In genomic region chr17:29929544-29930398, GRCh38 we compare ENCODE assay signal across 8 cellular contexts. TPM values are rescaled to one million over a fixed set of nuclear protein-coding genes. Genes with fewer than 3 reads are reported as not detected.
DNase-seq lines count a peak whose midpoint lies in the region; ATAC-seq, FAIRE-seq and TF ChIP-seq lines count a peak whose summit lies in the region.

A gene with protein sequence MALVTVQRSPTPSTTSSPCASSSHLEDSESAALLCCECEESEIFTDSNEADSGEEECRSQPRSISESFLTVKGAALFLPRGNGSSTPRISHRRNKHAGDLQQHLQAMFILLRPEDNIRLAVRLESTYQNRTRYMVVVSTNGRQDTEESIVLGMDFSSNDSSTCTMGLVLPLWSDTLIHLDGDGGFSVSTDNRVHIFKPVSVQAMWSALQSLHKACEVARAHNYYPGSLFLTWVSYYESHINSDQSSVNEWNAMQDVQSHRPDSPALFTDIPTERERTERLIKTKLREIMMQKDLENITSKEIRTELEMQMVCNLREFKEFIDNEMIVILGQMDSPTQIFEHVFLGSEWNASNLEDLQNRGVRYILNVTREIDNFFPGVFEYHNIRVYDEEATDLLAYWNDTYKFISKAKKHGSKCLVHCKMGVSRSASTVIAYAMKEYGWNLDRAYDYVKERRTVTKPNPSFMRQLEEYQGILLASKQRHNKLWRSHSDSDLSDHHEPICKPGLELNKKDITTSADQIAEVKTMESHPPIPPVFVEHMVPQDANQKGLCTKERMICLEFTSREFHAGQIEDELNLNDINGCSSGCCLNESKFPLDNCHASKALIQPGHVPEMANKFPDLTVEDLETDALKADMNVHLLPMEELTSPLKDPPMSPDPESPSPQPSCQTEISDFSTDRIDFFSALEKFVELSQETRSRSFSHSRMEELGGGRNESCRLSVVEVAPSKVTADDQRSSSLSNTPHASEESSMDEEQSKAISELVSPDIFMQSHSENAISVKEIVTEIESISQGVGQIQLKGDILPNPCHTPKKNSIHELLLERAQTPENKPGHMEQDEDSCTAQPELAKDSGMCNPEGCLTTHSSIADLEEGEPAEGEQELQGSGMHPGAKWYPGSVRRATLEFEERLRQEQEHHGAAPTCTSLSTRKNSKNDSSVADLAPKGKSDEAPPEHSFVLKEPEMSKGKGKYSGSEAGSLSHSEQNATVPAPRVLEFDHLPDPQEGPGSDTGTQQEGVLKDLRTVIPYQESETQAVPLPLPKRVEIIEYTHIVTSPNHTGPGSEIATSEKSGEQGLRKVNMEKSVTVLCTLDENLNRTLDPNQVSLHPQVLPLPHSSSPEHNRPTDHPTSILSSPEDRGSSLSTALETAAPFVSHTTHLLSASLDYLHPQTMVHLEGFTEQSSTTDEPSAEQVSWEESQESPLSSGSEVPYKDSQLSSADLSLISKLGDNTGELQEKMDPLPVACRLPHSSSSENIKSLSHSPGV (N-terminal part only) (minus strand): TSS chr17:29930228. CDS start chr17:29930000, 228 bp downstream.

- H3K4me2 ChIP-seq in IMR-90 (ENCODE audit: low read depth, low read length) (peak within 1 kb of the TSS; percentile 97), OCI-LY1 (ENCODE audit: low read length) (peak within 1 kb of the TSS; percentile 82), endothelial cell of umbilical vein (ENCODE audit: insufficient read depth, low read length) (peak within 1 kb of the TSS; percentile 94)

- H2AK9ac ChIP-seq in IMR-90 (replicated peaks; ENCODE audit: low read depth, low read length, poor library complexity), result peak within 1 kb of the TSS; percentile 97

- TF ChIP-seq POLR2A in IMR-90 (IDR thresholded peaks at IDR 0.05; ENCODE audit: low read depth, low read length) (no peak), endothelial cell of umbilical vein (IDR thresholded peaks at IDR 0.05; ENCODE audit: low read depth, low read length) (peak; percentile 70)

- H3K27ac ChIP-seq in IMR-90 (ENCODE audit: insufficient read depth, low read length), result peak within 1 kb of the TSS; percentile 79
- H3K27ac ChIP-seq in OCI-LY1 (ENCODE audit: low read depth, low read length, poor library complexity, severe bottlenecking), result peak within 1 kb of the TSS; percentile 93
- H3K27ac ChIP-seq in endothelial cell of umbilical vein (ENCODE audit: insufficient read depth, low read depth, low read length), result peak within 1 kb of the TSS; percentile 68

- TF ChIP-seq CTCF in IMR-90 (conservative IDR thresholded peaks at IDR 0.05; ENCODE audit: low read depth, low read length) (no peak), OCI-LY1 (IDR thresholded peaks at IDR 0.05; ENCODE audit: low read length) (no peak), endothelial cell of umbilical vein (IDR thresholded peaks at IDR 0.05; ENCODE audit: extremely low read depth in 1 of 2, insufficient read depth in 1 of 2, low read depth in 1 of 2, low read length in 2 of 2) (no peak)

- H4K5ac ChIP-seq in IMR-90 (ENCODE audit: low read depth, low read length), result peak within 1 kb of the TSS; percentile 32; the same call in 1 of the 2 replicates

- H3K9me3 ChIP-seq in IMR-90 (ENCODE audit: control insufficient read depth, insufficient read depth, low read length) (no peaks in the 10 kb centered on the region), OCI-LY1 (ENCODE audit: low read length) (no peaks in the 10 kb centered on the region), endothelial cell of umbilical vein (replicated peaks; ENCODE audit: control insufficient read depth, insufficient read depth, low read length) (no peaks in the 10 kb centered on the region)

- intact Hi-C loops in IMR-90 (cut with micrococcal nuclease), result no loop called here
- intact Hi-C loops in endothelial cell of umbilical vein (cut with micrococcal nuclease), result loop anchor here (10.0 kb wide), 1 partner anchor 165 kb away; no protein-coding TSS in a partner anchor

- TF ChIP-seq RAD21 in IMR-90 (IDR thresholded peaks at IDR 0.05; ENCODE audit: low read length), result no peak; the same call in 1 of the 2 replicates

- peak within 1 kb of the TSS; percentile 97 for H3K14ac ChIP-seq in IMR-90 (replicated peaks; ENCODE audit: low read depth, low read length)

- in situ Hi-C loops in IMR-90 (cut with MboI; ENCODE audit: low sequenced_read_pairs), result loop anchor here (5.0 to 10.0 kb wide), 3 partner anchors 77 to 285 kb away; no protein-coding TSS in a partner anchor

- peak within 1 kb of the TSS; percentile 80 for H3K18ac ChIP-seq in IMR-90 (ENCODE audit: low read depth, low read length)

- H4K91ac ChIP-seq in IMR-90 (ENCODE audit: insufficient read depth, low read depth, low read length), result peak within 1 kb of the TSS; percentile 78

- POLR2A ChIA-PET in IMR-90 (lab: Charles Lee; ENCODE audit: unreplicated experiment) (interaction anchor here (0.6 kb wide), 1 partner anchor 145 kb away, joined by 6 read pairs; no protein-coding TSS in a partner anchor), endothelial cell of umbilical vein (lab: Charles Lee) (interaction anchor here (0.6 to 1.3 kb wide), 3 partner anchors 39 to 290 kb away, joined by 3 to 11 read pairs (median 4); no protein-coding TSS in a partner anchor)

- BruUV-seq in IMR-90 (replicated peaks; lab: Mats Ljungman, UMichigan), result no TSS peak
- no TSS peak for BruUV-seq in endothelial cell of umbilical vein (replicated peaks; lab: Mats Ljungman, UMichigan)

- peak; percentile 58 for ATAC-seq in GM21381 (IDR thresholded peaks at IDR 0.05; ENCODE audit: unreplicated experiment)
- ATAC-seq in IMR-90 (ENCODE audit: low read depth), result peak; percentile 87

- peaks cover 6% of the 10 kb centered on the region; the same call in 1 of the 2 replicates for H4K20me1 ChIP-seq in IMR-90 (ENCODE audit: insufficient read depth, low read length)
- H4K20me1 ChIP-seq in OCI-LY1 (ENCODE audit: insufficient read depth, low read length), result no peaks in the 10 kb centered on the region
- no peaks in the 10 kb centered on the region for H4K20me1 ChIP-seq in endothelial cell of umbilical vein (replicated peaks; ENCODE audit: control insufficient read depth, extremely low read depth, insufficient read depth, low read length)

- CTCF ChIA-PET in IMR-90 (lab: Yijun Ruan, JAX), result interaction anchor here (1.7 to 2.7 kb wide), 5 partner anchors 12 to 267 kb away, joined by 5 to 52 read pairs (median 8); partner anchors contain the start of gene EFCAB5
- CTCF ChIA-PET in endothelial cell of umbilical vein (lab: Charles Lee), result interaction anchor here (1.0 to 9.9 kb wide), 20 partner anchors 10 to 338 kb away, joined by 3 to 428 read pairs (median 12); partner anchors contain the start of gene EFCAB5

- peak within 1 kb of the TSS; percentile 69 for H2AK5ac ChIP-seq in IMR-90 (ENCODE audit: low read depth, low read length)

- H3K79me2 ChIP-seq in OCI-LY1 (ENCODE audit: insufficient read depth, low read length), result peaks cover 47% of the 10 kb centered on the region
- H3K79me2 ChIP-seq in endothelial cell of umbilical vein (ENCODE audit: control insufficient read depth, insufficient read depth, low read length), result peaks cover 41% of the 10 kb centered on the region

- H4K8ac ChIP-seq in IMR-90 (ENCODE audit: low read depth in 2 of 2, low read length in 2 of 2), result peak within 1 kb of the TSS; percentile 45 to 94

- DNase-seq in COLO668 (lab: John Stamatoyannopoulos, UW; ENCODE audit: unreplicated experiment), result peak; percentile 95
- DNase-seq in IMR-90, result peak; percentile 73
- DNase-seq in activated CD8-positive, alpha-beta memory T cell treated with anti-CD3 and anti-CD28 coated beads, Interleukin-2, amount 50 U/mL, for 4 hours, result peak; percentile 86
- peak; percentile 83 for DNase-seq in endothelial cell of umbilical vein (ENCODE audit: low read depth, low spot score)
- DNase-seq in middle frontal gyrus (ENCODE audit: extremely low spot score, low spot score), result peak; percentile 88
- peak; percentile 82 to 89 for DNase-seq in stimulated activated CD8-positive, alpha-beta memory T cell treated with anti-CD3 and anti-CD28 coated beads, Interleukin-2, amount 100 ng/mL, for 48 hours (ENCODE audit: low read depth in 2 of 2)

- H3K4ac ChIP-seq in IMR-90 (ENCODE audit: low read depth, low read length), result peak within 1 kb of the TSS; percentile 97

- no peaks in the 10 kb centered on the region for H3F3A ChIP-seq in OCI-LY1 (ENCODE audit: insufficient read depth, low read length)

- H3K9ac ChIP-seq in IMR-90 (ENCODE audit: low read depth, low read length), result peak within 1 kb of the TSS; percentile 79
- H3K9ac ChIP-seq in OCI-LY1 (ENCODE audit: low read length), result peak within 1 kb of the TSS; percentile 95
- peak within 1 kb of the TSS; percentile 82 for H3K9ac ChIP-seq in endothelial cell of umbilical vein (replicated peaks; ENCODE audit: extremely low read depth, insufficient read depth, low read length)

- H3K27me3 ChIP-seq in IMR-90 (ENCODE audit: control insufficient read depth, insufficient read depth, low read length), result no peaks in the 10 kb centered on the region
- no peaks in the 10 kb centered on the region for H3K27me3 ChIP-seq in OCI-LY1 (ENCODE audit: insufficient read depth, low read length)
- H3K27me3 ChIP-seq in endothelial cell of umbilical vein (ENCODE audit: control insufficient read depth in 2 of 2, insufficient read depth in 2 of 2, low read length in 2 of 2), result no peaks in the 10 kb centered on the region

- no peaks in the 10 kb centered on the region for H3K9me2 ChIP-seq in OCI-LY1 (ENCODE audit: low read depth, low read length)

- peak; percentile 83 for FAIRE-seq in endothelial cell of umbilical vein (lab: Jason Lieb, UNC)

- dilution Hi-C loops in IMR-90 (cut with HindIII; ENCODE audit: low sequenced_read_pairs, unreplicated experiment) (no loop called here), endothelial cell of umbilical vein (cut with MboI; ENCODE audit: extremely low pct_ligation_motif_present, low sequenced_read_pairs) (no loop called here)

- H3K36me3 ChIP-seq in IMR-90 (ENCODE audit: control insufficient read depth, insufficient read depth, low read length), result no peaks in the 10 kb centered on the region
- H3K36me3 ChIP-seq in OCI-LY1 (ENCODE audit: insufficient read depth, low read length), result peaks cover 11% of the 10 kb centered on the region; the same call in 1 of the 2 replicates
- peaks cover under 1 to 2% of the 10 kb centered on the region in 2 experiments for H3K36me3 ChIP-seq in endothelial cell of umbilical vein (ENCODE audit: control insufficient read depth in 2 of 2, extremely low read depth in 1 of 2, insufficient read depth in 2 of 2, low read length in 2 of 2)

- peak within 1 kb of the TSS; percentile 30 for H2BK20ac ChIP-seq in IMR-90 (ENCODE audit: low read depth, low read length)

- peaks cover 4 to 41% of the 10 kb centered on the region in 2 experiments; a peak in 3 of 4 replicates for H3K79me1 ChIP-seq in IMR-90 (ENCODE audit: low read depth in 1 of 2, low read length in 2 of 2)

- H3K4me1 ChIP-seq in IMR-90 (ENCODE audit: control insufficient read depth, insufficient read depth, low read length) (peaks cover 2% of the 10 kb centered on the region), OCI-LY1 (ENCODE audit: insufficient read depth, low read length, severe bottlenecking) (peaks cover 51% of the 10 kb centered on the region), endothelial cell of umbilical vein (ENCODE audit: control insufficient read depth, extremely low read depth, insufficient read depth, low read length) (peaks cover 34% of the 10 kb centered on the region)

- peak within 1 kb of the TSS; percentile 92 for H2AFZ ChIP-seq in IMR-90 (replicated peaks; ENCODE audit: low read length, poor library complexity)
- no peak within 1 kb of the TSS for H2AFZ ChIP-seq in OCI-LY1 (ENCODE audit: low read length)
- H2AFZ ChIP-seq in endothelial cell of umbilical vein (ENCODE audit: low read depth, low read length), result peak within 1 kb of the TSS; percentile 32

- H3K56ac ChIP-seq in IMR-90 (ENCODE audit: extremely low read depth, insufficient read depth, low read length), result peak within 1 kb of the TSS; percentile 92

- peak within 1 kb of the TSS; percentile 81 for H2BK5ac ChIP-seq in IMR-90 (ENCODE audit: low read depth, low read length, poor library complexity, severe bottlenecking)

- H3K9me1 ChIP-seq in IMR-90 (ENCODE audit: insufficient read depth, low read length) (no peaks in the 10 kb centered on the region), endothelial cell of umbilical vein (replicated peaks; ENCODE audit: control insufficient read depth, extremely low read depth, insufficient read depth, low read length) (no peaks in the 10 kb centered on the region)

- H2BK15ac ChIP-seq in IMR-90 (ENCODE audit: low read depth, low read length), result peak within 1 kb of the TSS; percentile 95

- 0% methylated on average over 29 of the region's 71 CpGs; no CpG with 5 or more reads in 1 of the 2 experiments for WGBS in IMR-90 (ENCODE audit: extremely low coverage in 2 of 2, insufficient read length in 1 of 2), 2 experiments

- H3K23ac ChIP-seq in IMR-90 (ENCODE audit: low read depth, low read length), result peak within 1 kb of the TSS; percentile 99

- H2BK120ac ChIP-seq in IMR-90 (ENCODE audit: low read depth, low read length), result peak within 1 kb of the TSS; percentile 78

- H3K4me3 ChIP-seq in IMR-90 (ENCODE audit: insufficient read depth, low read depth, low read length) (peak within 1 kb of the TSS; percentile 89), OCI-LY1 (ENCODE audit: low read depth, low read length, poor library complexity, severe bottlenecking) (peak within 1 kb of the TSS; percentile 76), endothelial cell of umbilical vein (replicated peaks in 1 of 3; ENCODE audit: insufficient read depth in 1 of 3, low read depth in 1 of 3, low read length in 3 of 3) (peak within 1 kb of the TSS; percentile 17 to 66 (median 65))

RNA-seq across cellular contexts. Expression of the gene that starts here (rescaled TPM):
- 9.3 and 10.3 TPM in 2 replicates for total RNA-seq in IMR-90 (2012; rRNA removed)
- polyA plus RNA-seq in IMR-90 (2012; rRNA removed), result 9.3 and 9.9 TPM in 2 replicates
- 9.0 and 10.1 TPM in 2 replicates for polyA plus RNA-seq in IMR-90 (2012; cell fraction: cytosol; rRNA removed)
- polyA plus RNA-seq in IMR-90 (2012; cell fraction: nucleus; rRNA removed; ENCODE audit: low replicate concordance), result 6.1 and 18.7 TPM in 2 replicates
- total RNA-seq in endothelial cell of umbilical vein, result 52.1 and 60.9 TPM in 2 replicates
- polyA plus RNA-seq in endothelial cell of umbilical vein, result 23.2 and 24.6 TPM in 2 replicates
- polyA plus RNA-seq in endothelial cell of umbilical vein (2011; cell fraction: cytosol; rRNA removed), result 23.7 and 24.2 TPM in 2 replicates
- polyA plus RNA-seq in endothelial cell of umbilical vein (2011; cell fraction: nucleus; rRNA removed), result 58.4 and 66.2 TPM in 2 replicates
- 36.7 and 46.6 TPM in 2 replicates for polyA plus RNA-seq in endothelial cell of umbilical vein (2012)
- polyA minus RNA-seq in endothelial cell of umbilical vein, result 97.4 and 99.7 TPM in 2 replicates
- polyA minus RNA-seq in endothelial cell of umbilical vein (2011; cell fraction: cytosol; rRNA and poly(A)+ RNA removed), result 24.4 TPM
- 92.7 and 120 TPM in 2 replicates for polyA minus RNA-seq in endothelial cell of umbilical vein (2011; cell fraction: nucleus; rRNA and poly(A)+ RNA removed)

Comparison
In these comparisons a context has a peak if more than half of its experiments do, and no peak if none do; other contexts are left out.
1. Peak in every context shown above with its lines: DNase-seq, ATAC-seq, H3K4me3 ChIP-seq and H3K27ac ChIP-seq.